1 cellular context compared by ENCODE assay signal in the genomic region with DNA sequence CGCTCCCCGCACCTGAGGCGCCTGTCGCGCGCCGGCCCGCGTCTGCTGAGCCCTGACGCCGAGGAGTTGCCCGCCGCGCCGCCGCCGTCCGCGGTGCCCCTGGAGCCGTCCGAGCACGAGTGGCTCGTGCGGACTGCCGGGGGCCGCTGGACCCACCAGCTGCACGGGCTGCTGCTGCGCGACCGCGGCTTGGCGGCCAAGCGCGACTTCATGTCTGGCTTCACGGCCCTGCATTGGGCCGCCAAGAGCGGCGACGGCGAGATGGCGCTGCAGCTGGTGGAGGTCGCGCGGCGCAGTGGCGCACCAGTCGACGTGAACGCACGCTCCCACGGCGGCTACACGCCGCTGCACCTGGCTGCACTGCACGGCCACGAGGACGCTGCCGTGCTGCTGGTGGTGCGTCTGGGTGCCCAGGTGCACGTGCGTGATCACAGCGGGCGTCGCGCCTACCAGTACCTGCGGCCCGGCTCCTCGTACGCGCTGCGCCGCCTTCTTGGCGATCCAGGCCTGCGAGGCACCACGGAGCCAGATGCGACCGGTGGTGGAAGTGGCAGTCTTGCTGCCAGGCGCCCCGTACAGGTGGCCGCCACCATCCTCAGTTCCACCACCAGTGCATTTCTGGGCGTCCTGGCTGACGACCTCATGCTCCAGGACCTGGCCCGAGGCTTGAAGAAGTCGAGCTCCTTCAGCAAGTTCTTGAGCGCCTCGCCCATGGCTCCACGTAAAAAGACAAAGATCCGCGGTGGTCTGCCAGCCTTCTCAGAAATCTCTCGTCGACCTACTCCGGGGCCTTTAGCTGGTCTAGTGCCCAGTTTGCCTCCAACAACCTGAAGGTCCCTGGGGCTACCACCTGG.
TF ChIP-seq lines count a peak whose summit lies in the region.

No MANE protein-coding gene starts in this region.

TF ChIP-seq in SK-N-SH treated with all-trans-retinoic acid at 6 μM for 48 hours, 23 proteins besides CTCF, POLR2A, EP300 and RAD21:
- TF ChIP-seq BACH2 (CRISPR knock-in tag; IDR thresholded peaks at IDR 0.05; ENCODE audit: borderline replicate concordance) (no peak), OSR1 (CRISPR knock-in tag; IDR thresholded peaks at IDR 0.05) (no peak), TOX (CRISPR knock-in tag; IDR thresholded peaks at IDR 0.05; ENCODE audit: borderline replicate concordance) (no peak), ISL1 (CRISPR knock-in tag; IDR thresholded peaks at IDR 0.05) (no peak), RARB (CRISPR knock-in tag; IDR thresholded peaks at IDR 0.05) (no peak), ZNF70 (CRISPR knock-in tag; IDR thresholded peaks at IDR 0.05) (no peak), ZC3H10 (CRISPR knock-in tag; IDR thresholded peaks at IDR 0.05) (no peak), CSDC2 (CRISPR knock-in tag; IDR thresholded peaks at IDR 0.05) (no peak), SNAI2 (CRISPR knock-in tag; IDR thresholded peaks at IDR 0.05) (no peak), ARNTL (CRISPR knock-in tag; IDR thresholded peaks at IDR 0.05; ENCODE audit: borderline replicate concordance, low read depth) (no peak), GLIS3 (CRISPR knock-in tag; IDR thresholded peaks at IDR 0.05) (no peak), TCF4 (CRISPR knock-in tag; IDR thresholded peaks at IDR 0.05; ENCODE audit: borderline replicate concordance) (no peak)
- TF ChIP-seq, protein P1, sequence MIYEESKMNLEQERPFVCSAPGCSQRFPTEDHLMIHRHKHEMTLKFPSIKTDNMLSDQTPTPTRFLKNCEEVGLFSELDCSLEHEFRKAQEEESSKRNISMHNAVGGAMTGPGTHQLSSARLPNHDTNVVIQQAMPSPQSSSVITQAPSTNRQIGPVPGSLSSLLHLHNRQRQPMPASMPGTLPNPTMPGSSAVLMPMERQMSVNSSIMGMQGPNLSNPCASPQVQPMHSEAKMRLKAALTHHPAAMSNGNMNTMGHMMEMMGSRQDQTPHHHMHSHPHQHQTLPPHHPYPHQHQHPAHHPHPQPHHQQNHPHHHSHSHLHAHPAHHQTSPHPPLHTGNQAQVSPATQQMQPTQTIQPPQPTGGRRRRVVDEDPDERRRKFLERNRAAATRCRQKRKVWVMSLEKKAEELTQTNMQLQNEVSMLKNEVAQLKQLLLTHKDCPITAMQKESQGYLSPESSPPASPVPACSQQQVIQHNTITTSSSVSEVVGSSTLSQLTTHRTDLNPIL (CRISPR knock-in tag; IDR thresholded peaks at IDR 0.05; ENCODE audit: low read depth), result no peak
- TF ChIP-seq, protein P2, sequence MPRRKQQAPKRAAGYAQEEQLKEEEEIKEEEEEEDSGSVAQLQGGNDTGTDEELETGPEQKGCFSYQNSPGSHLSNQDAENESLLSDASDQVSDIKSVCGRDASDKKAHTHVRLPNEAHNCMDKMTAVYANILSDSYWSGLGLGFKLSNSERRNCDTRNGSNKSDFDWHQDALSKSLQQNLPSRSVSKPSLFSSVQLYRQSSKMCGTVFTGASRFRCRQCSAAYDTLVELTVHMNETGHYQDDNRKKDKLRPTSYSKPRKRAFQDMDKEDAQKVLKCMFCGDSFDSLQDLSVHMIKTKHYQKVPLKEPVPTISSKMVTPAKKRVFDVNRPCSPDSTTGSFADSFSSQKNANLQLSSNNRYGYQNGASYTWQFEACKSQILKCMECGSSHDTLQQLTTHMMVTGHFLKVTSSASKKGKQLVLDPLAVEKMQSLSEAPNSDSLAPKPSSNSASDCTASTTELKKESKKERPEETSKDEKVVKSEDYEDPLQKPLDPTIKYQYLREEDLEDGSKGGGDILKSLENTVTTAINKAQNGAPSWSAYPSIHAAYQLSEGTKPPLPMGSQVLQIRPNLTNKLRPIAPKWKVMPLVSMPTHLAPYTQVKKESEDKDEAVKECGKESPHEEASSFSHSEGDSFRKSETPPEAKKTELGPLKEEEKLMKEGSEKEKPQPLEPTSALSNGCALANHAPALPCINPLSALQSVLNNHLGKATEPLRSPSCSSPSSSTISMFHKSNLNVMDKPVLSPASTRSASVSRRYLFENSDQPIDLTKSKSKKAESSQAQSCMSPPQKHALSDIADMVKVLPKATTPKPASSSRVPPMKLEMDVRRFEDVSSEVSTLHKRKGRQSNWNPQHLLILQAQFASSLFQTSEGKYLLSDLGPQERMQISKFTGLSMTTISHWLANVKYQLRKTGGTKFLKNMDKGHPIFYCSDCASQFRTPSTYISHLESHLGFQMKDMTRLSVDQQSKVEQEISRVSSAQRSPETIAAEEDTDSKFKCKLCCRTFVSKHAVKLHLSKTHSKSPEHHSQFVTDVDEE (CRISPR knock-in tag; IDR thresholded peaks at IDR 0.05), result no peak
- TF ChIP-seq, protein P3, sequence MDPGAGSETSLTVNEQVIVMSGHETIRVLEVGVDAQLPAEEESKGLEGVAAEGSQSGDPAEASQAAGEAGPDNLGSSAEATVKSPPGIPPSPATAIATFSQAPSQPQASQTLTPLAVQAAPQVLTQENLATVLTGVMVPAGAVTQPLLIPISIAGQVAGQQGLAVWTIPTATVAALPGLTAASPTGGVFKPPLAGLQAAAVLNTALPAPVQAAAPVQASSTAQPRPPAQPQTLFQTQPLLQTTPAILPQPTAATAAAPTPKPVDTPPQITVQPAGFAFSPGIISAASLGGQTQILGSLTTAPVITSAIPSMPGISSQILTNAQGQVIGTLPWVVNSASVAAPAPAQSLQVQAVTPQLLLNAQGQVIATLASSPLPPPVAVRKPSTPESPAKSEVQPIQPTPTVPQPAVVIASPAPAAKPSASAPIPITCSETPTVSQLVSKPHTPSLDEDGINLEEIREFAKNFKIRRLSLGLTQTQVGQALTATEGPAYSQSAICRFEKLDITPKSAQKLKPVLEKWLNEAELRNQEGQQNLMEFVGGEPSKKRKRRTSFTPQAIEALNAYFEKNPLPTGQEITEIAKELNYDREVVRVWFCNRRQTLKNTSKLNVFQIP (CRISPR knock-in tag; IDR thresholded peaks at IDR 0.05; ENCODE audit: borderline replicate concordance, low read depth), result no peak
